Comparison of ENCODE assay signal across 18 cellular contexts in the genomic region with DNA sequence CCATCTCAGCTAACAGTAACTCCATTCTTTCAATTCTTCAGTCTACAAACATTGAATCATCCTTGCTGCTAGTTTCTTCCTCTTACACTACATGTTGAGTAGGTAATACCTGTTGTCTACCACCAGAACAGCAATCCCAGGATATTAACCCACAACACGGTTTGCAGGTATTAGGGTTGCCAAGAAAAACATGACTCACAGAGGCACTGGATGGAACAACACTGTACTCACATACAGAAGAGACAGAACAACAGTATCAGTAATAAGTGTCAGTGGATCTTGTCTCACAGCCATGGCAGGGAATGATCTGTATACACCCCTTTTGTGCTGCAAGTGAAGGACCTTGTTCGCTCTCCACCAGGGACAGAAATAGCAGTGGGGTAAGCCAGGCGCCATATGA.
DNase-seq lines count a peak whose midpoint lies in the region; ATAC-seq and TF ChIP-seq lines count a peak whose summit lies in the region.
"Had no signal": no experiment of that assay in that cellular context is flagged by ENCODE, and none has a peak within 500 bp of the region (broad histone marks: within the 10 kb centered on the region; RNA-seq: fewer than 3 reads in every experiment).

No MANE protein-coding gene starts in this region.

- no peak for TF ChIP-seq RAD21 in HCT116 (IDR thresholded peaks at IDR 0.05; ENCODE audit: low read depth)

- peaks cover 20% of the 10 kb centered on the region for H3K36me3 Mint-ChIP-seq in activated naive CD8-positive, alpha-beta T cell treated with anti-CD3 and anti-CD28 coated beads for 36 hours
- H3K36me3 Mint-ChIP-seq: activated naive CD4-positive, alpha-beta T cell treated with anti-CD3 and anti-CD28 coated beads, Interleukin-2, amount 10 ng/mL, durations not matched to agents 7 days and 5 days had no signal

- TF ChIP-seq POLR2A in HCT116 (IDR thresholded peaks at IDR 0.05; ENCODE audit: borderline replicate concordance, extremely low read depth, insufficient read depth, insufficient read length): no peak

- no peaks in the 10 kb centered on the region for H3K9me2 ChIP-seq in HCT116 (ENCODE audit: insufficient read depth)

- peak; percentile 68 for DNase-seq in HCT116 (ENCODE audit: low read depth, low spot score)
- DNase-seq in amniotic epithelial cell (ENCODE audit: low read depth): peak; percentile 7
- DNase-seq in fibroblast of pulmonary artery (ENCODE audit: low read depth): peak; percentile 33
- DNase-seq in non-pigmented ciliary epithelial cell (ENCODE audit: low read depth): peak; percentile 32
- DNase-seq in activated naive CD8-positive, alpha-beta T cell treated with anti-CD3 and anti-CD28 coated beads for 36 hours: no peak
- DNase-seq: activated naive CD4-positive, alpha-beta T cell treated with anti-CD3 and anti-CD28 coated beads, Interleukin-2, amount 10 ng/mL, durations not matched to agents 7 days and 5 days; CD4-positive, alpha-beta T cell; glutamatergic neuron; NCI-H1694 treated with DMSO at 0.1 percent for 48 hours; NCI-H526 treated with DMSO at 0.1 percent for 48 hours; SHP77 treated with DMSO at 0.1 percent for 48 hours; thyroid gland had no signal

- peak; percentile 87 for ATAC-seq in HCT116
- no peak for ATAC-seq in GM21723 (IDR thresholded peaks at IDR 0.05; ENCODE audit: unreplicated experiment)
- ATAC-seq in GM19351 (IDR thresholded peaks at IDR 0.05; ENCODE audit: unreplicated experiment): no peak
- no peak for ATAC-seq in GM19328 (IDR thresholded peaks at IDR 0.05; ENCODE audit: unreplicated experiment)

- no TSS peak for BruUV-seq in HCT116 (replicated peaks; lab: Mats Ljungman, UMichigan)

- intact Hi-C loops in HCT116 (cut with micrococcal nuclease): no loop called here

- no peak overlapping the region for H3K27ac Mint-ChIP-seq in activated naive CD8-positive, alpha-beta T cell treated with anti-CD3 and anti-CD28 coated beads for 36 hours
- H3K27ac Mint-ChIP-seq: activated naive CD4-positive, alpha-beta T cell treated with anti-CD3 and anti-CD28 coated beads, Interleukin-2, amount 10 ng/mL, durations not matched to agents 7 days and 5 days; CD4-positive, alpha-beta T cell; dendritic cell treated with granulocyte-macrophage colony-stimulating factor and Interleukin-4, amounts not matched to agents 40 ng/mL and 50 ng/mL, for 4 days had no signal

- no peak overlapping the region for H3K4me3 ChIP-seq in HCT116 (replicated peaks in 1 of 2; ENCODE audit: low read depth in 1 of 2, low read length in 2 of 2)
- no peak overlapping the region for H3K4me3 ChIP-seq in fibroblast of pulmonary artery (replicated peaks; ENCODE audit: low read depth, low read length)
- H3K4me3 ChIP-seq: smooth muscle cell, thyroid gland had no signal

- H3K4me1 ChIP-seq in HCT116 (ENCODE audit: control insufficient read depth in 1 of 2, insufficient read depth in 2 of 2, low read length in 2 of 2): peaks cover 7 to 12% of the 10 kb centered on the region in 2 experiments; a peak in 2 of 4 replicates
- H3K4me1 ChIP-seq: thyroid gland had no signal

- RAD21 ChIA-PET in HCT116 (lab: Charles Lee; ENCODE audit: low non-redundant PET in 1 of 2, low total read pairs in 2 of 2, uncharacterized antibody in 2 of 2, unreplicated experiment in 2 of 2): no interaction called here

- TF ChIP-seq CTCF in HCT116 (IDR thresholded peaks at IDR 0.05 in 2 of 3, conservative IDR thresholded peaks at IDR 0.05 in 1 of 3; ENCODE audit: borderline replicate concordance in 1 of 3, insufficient read depth in 1 of 3, low read depth in 2 of 3, low read length in 2 of 3) (no peak), fibroblast of pulmonary artery (IDR thresholded peaks at IDR 0.05; ENCODE audit: low read length, missing control alignments) (no peak)

- POLR2A ChIA-PET in HCT116 (lab: Charles Lee): no interaction called here

- no peaks in the 10 kb centered on the region for H3K9me3 ChIP-seq in HCT116 (ENCODE audit: control insufficient read depth in 1 of 2, insufficient read depth in 1 of 2, low read depth in 1 of 2, low read length in 2 of 2)
- H3K9me3 ChIP-seq: thyroid gland had no signal

- H2AFZ ChIP-seq in HCT116 (ENCODE audit: low read depth, low read length, poor library complexity, severe bottlenecking): no peak overlapping the region

- H3K27me3 ChIP-seq in HCT116 (ENCODE audit: insufficient read depth, low read length): no peaks in the 10 kb centered on the region
- H3K27me3 ChIP-seq: thyroid gland had no signal

- no peaks in the 10 kb centered on the region for H3K36me3 ChIP-seq in HCT116 (ENCODE audit: control insufficient read depth in 1 of 2, insufficient read depth in 2 of 2, low read length in 2 of 2)
- H3K36me3 ChIP-seq: thyroid gland had no signal

- H3K9me3 Mint-ChIP-seq in activated naive CD8-positive, alpha-beta T cell treated with anti-CD3 and anti-CD28 coated beads for 36 hours: peaks cover 11% of the 10 kb centered on the region
- H3K9me3 Mint-ChIP-seq: activated naive CD4-positive, alpha-beta T cell treated with anti-CD3 and anti-CD28 coated beads, Interleukin-2, amount 10 ng/mL, durations not matched to agents 7 days and 5 days; neural crest cell had no signal

- CTCF ChIA-PET in HCT116 (lab: Charles Lee): no interaction called here

- H3K27me3 Mint-ChIP-seq in activated naive CD8-positive, alpha-beta T cell treated with anti-CD3 and anti-CD28 coated beads for 36 hours: no peaks in the 10 kb centered on the region
- H3K27me3 Mint-ChIP-seq: activated naive CD4-positive, alpha-beta T cell treated with anti-CD3 and anti-CD28 coated beads, Interleukin-2, amount 10 ng/mL, durations not matched to agents 7 days and 5 days; CD4-positive, alpha-beta T cell; dendritic cell treated with granulocyte-macrophage colony-stimulating factor and Interleukin-4, amounts not matched to agents 40 ng/mL and 50 ng/mL, for 4 days had no signal

- H3K4me1 Mint-ChIP-seq in activated naive CD8-positive, alpha-beta T cell treated with anti-CD3 and anti-CD28 coated beads for 36 hours: no peaks in the 10 kb centered on the region
- H3K4me1 Mint-ChIP-seq: activated naive CD4-positive, alpha-beta T cell treated with anti-CD3 and anti-CD28 coated beads, Interleukin-2, amount 10 ng/mL, durations not matched to agents 7 days and 5 days; neural crest cell had no signal

- H3K4me2 ChIP-seq in HCT116 (ENCODE audit: low read length): peak overlapping the region; percentile 4; the same call in 1 of the 2 replicates
- H3K4me2 ChIP-seq: smooth muscle cell had no signal

- no peaks in the 10 kb centered on the region for H3K79me2 ChIP-seq in HCT116 (ENCODE audit: insufficient read depth, low read length)

- no peak overlapping the region for H3K4me3 Mint-ChIP-seq in activated naive CD8-positive, alpha-beta T cell treated with anti-CD3 and anti-CD28 coated beads for 36 hours
- H3K4me3 Mint-ChIP-seq: activated naive CD4-positive, alpha-beta T cell treated with anti-CD3 and anti-CD28 coated beads, Interleukin-2, amount 10 ng/mL, durations not matched to agents 7 days and 5 days; CD4-positive, alpha-beta T cell; dendritic cell treated with granulocyte-macrophage colony-stimulating factor and Interleukin-4, amounts not matched to agents 40 ng/mL and 50 ng/mL, for 4 days; neural crest cell had no signal

- no peaks in the 10 kb centered on the region for H4K20me1 ChIP-seq in HCT116 (ENCODE audit: insufficient read depth)

- no peak overlapping the region for H3K27ac ChIP-seq in HCT116 (ENCODE audit: low read depth, low read length)
- H3K27ac ChIP-seq: thyroid gland had no signal

- no peak overlapping the region for H3K9ac ChIP-seq in HCT116 (ENCODE audit: low read length)

TF ChIP-seq in HCT116, 20 proteins besides CTCF, POLR2A, EP300 and RAD21 (continues in another document):
- no peak for TF ChIP-seq CEBPB (IDR thresholded peaks at IDR 0.05; ENCODE audit: low read depth)
- TF ChIP-seq FOSL1 (IDR thresholded peaks at IDR 0.05; ENCODE audit: low read depth): peak; percentile 56
- TF ChIP-seq, protein P1, sequence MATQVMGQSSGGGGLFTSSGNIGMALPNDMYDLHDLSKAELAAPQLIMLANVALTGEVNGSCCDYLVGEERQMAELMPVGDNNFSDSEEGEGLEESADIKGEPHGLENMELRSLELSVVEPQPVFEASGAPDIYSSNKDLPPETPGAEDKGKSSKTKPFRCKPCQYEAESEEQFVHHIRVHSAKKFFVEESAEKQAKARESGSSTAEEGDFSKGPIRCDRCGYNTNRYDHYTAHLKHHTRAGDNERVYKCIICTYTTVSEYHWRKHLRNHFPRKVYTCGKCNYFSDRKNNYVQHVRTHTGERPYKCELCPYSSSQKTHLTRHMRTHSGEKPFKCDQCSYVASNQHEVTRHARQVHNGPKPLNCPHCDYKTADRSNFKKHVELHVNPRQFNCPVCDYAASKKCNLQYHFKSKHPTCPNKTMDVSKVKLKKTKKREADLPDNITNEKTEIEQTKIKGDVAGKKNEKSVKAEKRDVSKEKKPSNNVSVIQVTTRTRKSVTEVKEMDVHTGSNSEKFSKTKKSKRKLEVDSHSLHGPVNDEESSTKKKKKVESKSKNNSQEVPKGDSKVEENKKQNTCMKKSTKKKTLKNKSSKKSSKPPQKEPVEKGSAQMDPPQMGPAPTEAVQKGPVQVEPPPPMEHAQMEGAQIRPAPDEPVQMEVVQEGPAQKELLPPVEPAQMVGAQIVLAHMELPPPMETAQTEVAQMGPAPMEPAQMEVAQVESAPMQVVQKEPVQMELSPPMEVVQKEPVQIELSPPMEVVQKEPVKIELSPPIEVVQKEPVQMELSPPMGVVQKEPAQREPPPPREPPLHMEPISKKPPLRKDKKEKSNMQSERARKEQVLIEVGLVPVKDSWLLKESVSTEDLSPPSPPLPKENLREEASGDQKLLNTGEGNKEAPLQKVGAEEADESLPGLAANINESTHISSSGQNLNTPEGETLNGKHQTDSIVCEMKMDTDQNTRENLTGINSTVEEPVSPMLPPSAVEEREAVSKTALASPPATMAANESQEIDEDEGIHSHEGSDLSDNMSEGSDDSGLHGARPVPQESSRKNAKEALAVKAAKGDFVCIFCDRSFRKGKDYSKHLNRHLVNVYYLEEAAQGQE (IDR thresholded peaks at IDR 0.05; ENCODE audit: low read depth): no peak
- no peak for TF ChIP-seq SRF (IDR thresholded peaks at IDR 0.05; ENCODE audit: low read depth)
- TF ChIP-seq SP1 (IDR thresholded peaks at IDR 0.05; ENCODE audit: low read depth): peak; percentile 62
- no peak for TF ChIP-seq MAX (IDR thresholded peaks at IDR 0.05)
- no peak for TF ChIP-seq TCF7L2 (IDR thresholded peaks at IDR 0.05; ENCODE audit: borderline replicate concordance, extremely low read depth, insufficient read depth, insufficient read length)
